ENCODE assay signal across 23 cellular contexts in genomic region chr10:71695502-71696476, GRCh38. TPM values are rescaled to one million over a fixed set of nuclear protein-coding genes. Genes with fewer than 3 reads are reported as not detected.
DNase-seq lines count a peak whose midpoint lies in the region; ATAC-seq, FAIRE-seq and TF ChIP-seq lines count a peak whose summit lies in the region.
"Had no signal": no experiment of that assay in that cellular context is flagged by ENCODE, and none has a peak within 500 bp of the region (broad histone marks: within the 10 kb centered on the region; RNA-seq: fewer than 3 reads in every experiment).

No MANE protein-coding gene starts in this region.

- peak; percentile 24 for FAIRE-seq in GM12892 (lab: Jason Lieb, UNC)
- FAIRE-seq: H54 had no signal

- H3K27me3 Mint-ChIP-seq in HFFc6 (ENCODE audit: insufficient read depth), result peaks cover 22% of the 10 kb centered on the region
- H3K27me3 Mint-ChIP-seq: activated CD4-positive, alpha-beta memory T cell treated with anti-CD3 and anti-CD28 coated beads for 36 hours; memory B cell had no signal

- no peak overlapping the region for H3K4me3 ChIP-seq in BLaER1
- no peak overlapping the region for H3K4me3 ChIP-seq in WERI-Rb-1 (ENCODE audit: low read depth, low read length)
- no peak overlapping the region for H3K4me3 ChIP-seq in lower lobe of right lung
- H3K4me3 ChIP-seq: smooth muscle cell, thoracic aorta had no signal

- ATAC-seq in lower lobe of right lung (peak; percentile 63 to 65), HG02981 (IDR thresholded peaks at IDR 0.05; ENCODE audit: unreplicated experiment) (no peak), GM18870 (IDR thresholded peaks at IDR 0.05; ENCODE audit: unreplicated experiment) (no peak)

- H3K4me2 ChIP-seq in BLaER1, result peak overlapping the region; percentile 69
- H3K4me2 ChIP-seq: smooth muscle cell had no signal

- DNase-seq in GM12892 (ENCODE audit: insufficient read length) (no peak), WERI-Rb-1 (no peak), lower lobe of right lung (peak; percentile 62), HFFc6 (no peak), middle frontal gyrus (ENCODE audit: extremely low spot score, low spot score) (no peak)
- DNase-seq: activated gamma-delta T cell, IMR-90, kidney glomerular epithelial cell, NCI-H1105 treated with DMSO at 0.1 percent for 48 hours, NCI-H2029 treated with DMSO at 0.1 percent for 48 hours, NCI-H774 had no signal

- H3K9me3 Mint-ChIP-seq in HFFc6, result no peaks in the 10 kb centered on the region
- H3K9me3 Mint-ChIP-seq: activated CD4-positive, alpha-beta memory T cell treated with anti-CD3 and anti-CD28 coated beads for 36 hours; memory B cell; stimulated activated effector memory CD8-positive, alpha-beta T cell treated with anti-CD3 and anti-CD28 coated beads, Interleukin-12 subunit alpha, Interleukin-12 subunit beta, amount 100 ng/mL, for 72 hours had no signal

- H3K36me3 Mint-ChIP-seq in HFFc6 (ENCODE audit: low read depth), result no peaks in the 10 kb centered on the region
- H3K36me3 Mint-ChIP-seq: activated CD4-positive, alpha-beta memory T cell treated with anti-CD3 and anti-CD28 coated beads for 36 hours; CD4-positive, CD25-positive, alpha-beta regulatory T cell; memory B cell; stimulated activated effector memory CD8-positive, alpha-beta T cell treated with anti-CD3 and anti-CD28 coated beads, Interleukin-12 subunit alpha, Interleukin-12 subunit beta, amount 100 ng/mL, for 72 hours had no signal

- H3K27ac ChIP-seq in BLaER1, result peak overlapping the region; percentile 20; the same call in 1 of the 2 replicates
- peak overlapping the region; percentile 63 for H3K27ac ChIP-seq in WERI-Rb-1
- H3K27ac ChIP-seq in lower lobe of right lung, result peak overlapping the region; percentile 75
- H3K27ac ChIP-seq: thoracic aorta had no signal

- no peak for TF ChIP-seq CTCF in WERI-Rb-1 (IDR thresholded peaks at IDR 0.05; ENCODE audit: low read depth, low read length)
- TF ChIP-seq CTCF in lower lobe of right lung (IDR thresholded peaks at IDR 0.05), result no peak
- TF ChIP-seq CTCF in HFFc6 (IDR thresholded peaks at IDR 0.05), result no peak

- H3K27me3 ChIP-seq in BLaER1 (no peaks in the 10 kb centered on the region), WERI-Rb-1 (ENCODE audit: insufficient read depth, low read depth, severe bottlenecking) (no peaks in the 10 kb centered on the region), lower lobe of right lung (ENCODE audit: low read depth) (no peaks in the 10 kb centered on the region)

- intact Hi-C loops in lower lobe of right lung (cut with DNase I), result no loop called here

- no peaks in the 10 kb centered on the region; the same call in 1 of the 2 replicates for H3K4me1 Mint-ChIP-seq in HFFc6 (ENCODE audit: low read depth)
- H3K4me1 Mint-ChIP-seq: WTC11 had no signal

- H3K9me3 ChIP-seq in BLaER1 (no peaks in the 10 kb centered on the region), WERI-Rb-1 (ENCODE audit: severe bottlenecking) (no peaks in the 10 kb centered on the region), lower lobe of right lung (no peaks in the 10 kb centered on the region)
- H3K9me3 ChIP-seq: thoracic aorta had no signal

- H3K9ac ChIP-seq in BLaER1, result no peak overlapping the region

- peaks cover 58% of the 10 kb centered on the region for H3K4me1 ChIP-seq in BLaER1
- H3K4me1 ChIP-seq in lower lobe of right lung, result peaks cover 45% of the 10 kb centered on the region

- no peak overlapping the region for H3K27ac Mint-ChIP-seq in HFFc6
- H3K27ac Mint-ChIP-seq: activated CD4-positive, alpha-beta memory T cell treated with anti-CD3 and anti-CD28 coated beads for 36 hours; memory B cell; WTC11 had no signal

- no peak for TF ChIP-seq POLR2A in GM12892 (IDR thresholded peaks at IDR 0.05; ENCODE audit: low read depth, low read length)

- H3K36me3 ChIP-seq in BLaER1 (no peaks in the 10 kb centered on the region), WERI-Rb-1 (peaks cover 65% of the 10 kb centered on the region), lower lobe of right lung (no peaks in the 10 kb centered on the region)
- H3K36me3 ChIP-seq: thoracic aorta had no signal

- H3K4me3 Mint-ChIP-seq in HFFc6, result no peak overlapping the region
- H3K4me3 Mint-ChIP-seq: activated CD4-positive, alpha-beta memory T cell treated with anti-CD3 and anti-CD28 coated beads for 36 hours; memory B cell; WTC11 had no signal

- no peaks in the 10 kb centered on the region for H4K20me1 ChIP-seq in BLaER1

RNA-seq across cellular contexts. Expression of gene C10orf105, which starts 23.8 kb away (rescaled TPM):
- 0.11 TPM for polyA plus RNA-seq in GM12892 (2012; ENCODE audit: missing spikeins)
- total RNA-seq in lower lobe of right lung, result 0.32 TPM
- total RNA-seq in HFFc6 (2021; fragmentation: NEBNext Ultra II Directional; extraction: Animal tissue kit (Norgen Biotek cat#: 25700)), result not detected
- total RNA-seq: MCF 10A had no signal
- polyA plus RNA-seq: IMR-90, smooth muscle cell had no signal

Comparison
In these comparisons a context has a peak if more than half of its experiments do, and no peak if none do; other contexts are left out.
1. H3K27ac ChIP-seq: peak in every context shown above with its lines; median percentile 75 in lower lobe of right lung; 63 in WERI-Rb-1; 20 in BLaER1.
2. ATAC-seq: peak in lower lobe of right lung (2 of 2); none in HG02981 (single experiment) and GM18870 (single experiment).